Comparison of ENCODE assay signal across 8 cellular contexts in genomic region chr2:55268907-55269611, GRCh38.
DNase-seq lines count a peak whose midpoint lies in the region; ATAC-seq lines count a peak whose summit lies in the region.

Gene MTIF2 (minus strand): TSS chr2:55269231. CDS start chr2:55263858, 5,373 bp downstream.

- peaks cover 12% of the 10 kb centered on the region for H3K27me3 Mint-ChIP-seq in central memory CD8-positive, alpha-beta T cell

- H3K4me3 Mint-ChIP-seq in central memory CD8-positive, alpha-beta T cell = peak within 1 kb of the TSS; percentile 93

- no peaks in the 10 kb centered on the region for H3K9me3 Mint-ChIP-seq in central memory CD8-positive, alpha-beta T cell

- H3K36me3 Mint-ChIP-seq in central memory CD8-positive, alpha-beta T cell (ENCODE audit: insufficient read depth) = peaks cover 27% of the 10 kb centered on the region

- H3K4me1 Mint-ChIP-seq in central memory CD8-positive, alpha-beta T cell = peaks cover 17% of the 10 kb centered on the region

- ATAC-seq in GM19025 (IDR thresholded peaks at IDR 0.05; ENCODE audit: low read depth, unreplicated experiment) (peak; percentile 92), HG03342 (IDR thresholded peaks at IDR 0.05; ENCODE audit: unreplicated experiment) (peak; percentile 97)
- ATAC-seq in central memory CD8-positive, alpha-beta T cell (replicated peaks; ENCODE audit: extremely low read depth, poor library complexity, severe bottlenecking) = peak; percentile 89

- DNase-seq in AG20443 (ENCODE audit: low spot score) (peak; percentile 96), NCI-H446 (lab: John Stamatoyannopoulos, UW) (peak; percentile 57 to 94), islet precursor cell (peak; percentile 98)
- peak; percentile 72 for DNase-seq in activated CD4-positive, CD25-positive, alpha-beta regulatory T cell treated with anti-CD3 and anti-CD28 coated beads, Interleukin-2, amount 50 U/mL, for 16 hours (ENCODE audit: low read depth, low spot score)
- DNase-seq in central memory CD8-positive, alpha-beta T cell (ENCODE audit: low spot score in 2 of 2) = peak; percentile 79
- peak; percentile 86 to 89 (median 88) for DNase-seq in stimulated activated CD4-positive, alpha-beta T cell treated with anti-CD3 and anti-CD28 coated beads, Interleukin-12 subunit alpha, Interleukin-12 subunit beta, amount 100 ng/mL, for 48 hours (ENCODE audit: low read depth in 2 of 3, low spot score in 1 of 3)

- H3K27ac Mint-ChIP-seq in central memory CD8-positive, alpha-beta T cell (ENCODE audit: low read depth) = peak within 1 kb of the TSS; percentile 100

Comparison
In these comparisons a context has a peak if more than half of its experiments do, and no peak if none do; other contexts are left out.
1. Peak in every context shown above with its lines: DNase-seq and ATAC-seq.